Comparison of ENCODE assay signal across 1 cellular context in genomic region chr16:2991566-2992261, GRCh38.
TF ChIP-seq lines count a peak whose summit lies in the region.

No MANE protein-coding gene starts in this region.

TF ChIP-seq in HepG2, 621 proteins besides CTCF, POLR2A, EP300 and RAD21:
- TF ChIP-seq ZNF660 (CRISPR knock-in tag; IDR thresholded peaks at IDR 0.05; ENCODE audit: borderline replicate concordance, low read depth) (no peak), ZNF280B (CRISPR knock-in tag; IDR thresholded peaks at IDR 0.05; ENCODE audit: borderline replicate concordance) (no peak), ZMYM3 (CRISPR knock-in tag; IDR thresholded peaks at IDR 0.05) (no peak), AFF4 (CRISPR knock-in tag; IDR thresholded peaks at IDR 0.05) (no peak), GATAD1 (CRISPR knock-in tag; IDR thresholded peaks at IDR 0.05) (no peak), ZNF10 (CRISPR knock-in tag; IDR thresholded peaks at IDR 0.05; ENCODE audit: borderline replicate concordance, low read depth) (no peak)
